1 cellular context compared by ENCODE assay signal in genomic region chr1:11800756-11801433, GRCh38.
TF ChIP-seq lines count a peak whose summit lies in the region.

No MANE protein-coding gene starts in this region.

TF ChIP-seq in K562, 482 proteins besides CTCF, POLR2A, EP300 and RAD21 (continues in another document):
- TF ChIP-seq ZNF512 (tag; IDR thresholded peaks at IDR 0.05) (no peak), TOE1 (IDR thresholded peaks at IDR 0.05; ENCODE audit: borderline replicate concordance) (no peak), TOE1 (CRISPR knock-in tag; IDR thresholded peaks at IDR 0.05; ENCODE audit: borderline replicate concordance, low read depth) (0 out of 2 replicates have a peak, but pooled peaks have one; percentile 19), SAFB2 (IDR thresholded peaks at IDR 0.05; ENCODE audit: borderline replicate concordance, low read depth, low read length, severe bottlenecking) (no peak), L3MBTL2 (IDR thresholded peaks at IDR 0.05) (no peak), DEAF1 (CRISPR knock-in tag; IDR thresholded peaks at IDR 0.05) (no peak), ZNF23 (CRISPR knock-in tag; IDR thresholded peaks at IDR 0.05) (no peak), SRSF7 (optimal IDR thresholded peaks at IDR 0.05; ENCODE audit: low read depth, low read length) (no peak), CBFA2T2 (conservative IDR thresholded peaks at IDR 0.05) (no peak), RCOR1 (IDR thresholded peaks at IDR 0.05; ENCODE audit: borderline replicate concordance in 1 of 2, low read depth in 2 of 2, low read length in 2 of 2) (0 out of 4 replicates have a peak, but pooled peaks of 1 of the 2 experiments have one; percentile 1), BRD4 (IDR thresholded peaks at IDR 0.05) (0 out of 2 replicates have a peak, but pooled peaks have one; percentile 58), CHD1 (IDR thresholded peaks at IDR 0.05; ENCODE audit: low read length) (peak; percentile 78), ZNF79 (CRISPR knock-in tag; IDR thresholded peaks at IDR 0.05; ENCODE audit: low read depth) (no peak), PHF21A (IDR thresholded peaks at IDR 0.05; ENCODE audit: borderline replicate concordance, low read depth) (no peak), DMBX1 (CRISPR knock-in tag; IDR thresholded peaks at IDR 0.05; ENCODE audit: borderline replicate concordance) (peak; percentile 87), ZNF134 (CRISPR knock-in tag; conservative IDR thresholded peaks at IDR 0.05) (0 out of 2 replicates have a peak, but pooled peaks have one; percentile 5), ZNF518B (CRISPR knock-in tag; IDR thresholded peaks at IDR 0.05) (no peak), BHLHE40 (IDR thresholded peaks at IDR 0.05; ENCODE audit: low read length) (peak; percentile 76), RBFOX2 (IDR thresholded peaks at IDR 0.05; ENCODE audit: low read depth, low read length) (peak; percentile 74), ZBTB2 (IDR thresholded peaks at IDR 0.05) (no peak; the same call in 1 of the 2 replicates), IRF1 (CRISPR knock-in tag; IDR thresholded peaks at IDR 0.05; ENCODE audit: borderline replicate concordance) (no peak), LEF1 (IDR thresholded peaks at IDR 0.05) (no peak), STAT5B (CRISPR knock-in tag; IDR thresholded peaks at IDR 0.05) (no peak), PHB2 (IDR thresholded peaks at IDR 0.05; ENCODE audit: low read depth) (no peak), SAP30 (IDR thresholded peaks at IDR 0.05; ENCODE audit: borderline replicate concordance, insufficient read depth, low read depth, low read length, poor library complexity, severe bottlenecking) (peak; percentile 22), NBN (IDR thresholded peaks at IDR 0.05; ENCODE audit: low read depth) (no peak), ZBTB5 (IDR thresholded peaks at IDR 0.05) (peak; percentile 37; the same call in 1 of the 2 replicates), HNRNPUL1 (IDR thresholded peaks at IDR 0.05; ENCODE audit: low read length) (no peak), NR2C2 (CRISPR knock-in tag; IDR thresholded peaks at IDR 0.05) (no peak), NR2C2 (tag; IDR thresholded peaks at IDR 0.05) (peak; percentile 80), MTA3 (IDR thresholded peaks at IDR 0.05; ENCODE audit: borderline replicate concordance) (no peak), RHOXF2B (CRISPR knock-in tag; conservative IDR thresholded peaks at IDR 0.05) (no peak), ZNF24 (IDR thresholded peaks at IDR 0.05) (no peak), FOXP1 (CRISPR knock-in tag; IDR thresholded peaks at IDR 0.05) (no peak), THAP12 (CRISPR knock-in tag; IDR thresholded peaks at IDR 0.05) (no peak), PHB (CRISPR knock-in tag; IDR thresholded peaks at IDR 0.05) (no peak), ID3 (CRISPR knock-in tag; IDR thresholded peaks at IDR 0.05) (no peak), ID3 (tag; IDR thresholded peaks at IDR 0.05) (no peak), NFIC (IDR thresholded peaks at IDR 0.05) (no peak), BRCA1 (IDR thresholded peaks at IDR 0.05) (no peak), BRCA1 (CRISPR knock-in tag; IDR thresholded peaks at IDR 0.05) (no peak), MAFK (IDR thresholded peaks at IDR 0.05; ENCODE audit: low read length) (no peak; the same call in 1 of the 2 replicates), PHF20 (IDR thresholded peaks at IDR 0.05; ENCODE audit: partially characterized antibody) (no peak), ZC3H8 (IDR thresholded peaks at IDR 0.05) (no peak), MIER1 (IDR thresholded peaks at IDR 0.05; ENCODE audit: low read depth) (no peak), NRF1 (conservative IDR thresholded peaks at IDR 0.05 in 1 of 2, IDR thresholded peaks at IDR 0.05 in 1 of 2) (no peak), RB1 (IDR thresholded peaks at IDR 0.05; ENCODE audit: low read depth) (no peak), ZBTB49 (CRISPR knock-in tag; IDR thresholded peaks at IDR 0.05; ENCODE audit: borderline replicate concordance) (no peak), RBBP5 (IDR thresholded peaks at IDR 0.05; ENCODE audit: borderline replicate concordance, insufficient read depth, low read length, poor library complexity, severe bottlenecking) (peak; percentile 9), ZNF384 (IDR thresholded peaks at IDR 0.05; ENCODE audit: low read depth, low read length) (no peak), HES1 (IDR thresholded peaks at IDR 0.05; ENCODE audit: low read depth) (no peak), MAFF (IDR thresholded peaks at IDR 0.05; ENCODE audit: low read length) (no peak), SETDB1 (IDR thresholded peaks at IDR 0.05; ENCODE audit: low read length) (no peak), SMAD4 (CRISPR knock-in tag; conservative IDR thresholded peaks at IDR 0.05) (peak; percentile 86), ZBED1 (IDR thresholded peaks at IDR 0.05) (no peak), ZNF174 (CRISPR knock-in tag; IDR thresholded peaks at IDR 0.05) (no peak), TBP (optimal IDR thresholded peaks at IDR 0.05; ENCODE audit: low read depth, low read length) (no peak), SRSF3 (IDR thresholded peaks at IDR 0.05; ENCODE audit: insufficient read depth, low read length) (no peak)
